Comparison of ENCODE assay signal across 24 cellular contexts in genomic region chr15:98843844-98844243, GRCh38.
DNase-seq lines count a peak whose midpoint lies in the region; ATAC-seq, FAIRE-seq and TF ChIP-seq lines count a peak whose summit lies in the region.
"Had no signal": no experiment of that assay in that cellular context is flagged by ENCODE, and none has a peak within 500 bp of the region (broad histone marks: within the 10 kb centered on the region; RNA-seq: fewer than 3 reads in every experiment).

No MANE protein-coding gene starts in this region.

- TF ChIP-seq CTCF in 22Rv1 (IDR thresholded peaks at IDR 0.05) = no peak
- TF ChIP-seq CTCF in astrocyte (IDR thresholded peaks at IDR 0.05; ENCODE audit: insufficient read depth, low read depth, low read length) = no peak
- TF ChIP-seq CTCF in mesothelial cell of epicardium (IDR thresholded peaks at IDR 0.05; ENCODE audit: unreplicated experiment) = no peak

- no peaks in the 10 kb centered on the region for H3K9me3 Mint-ChIP-seq in astrocyte (ENCODE audit: unreplicated experiment)
- no peaks in the 10 kb centered on the region for H3K9me3 Mint-ChIP-seq in mesothelial cell of epicardium
- H3K9me3 Mint-ChIP-seq: brain; natural killer cell treated with Interleukin-12 subunit alpha and Interleukin-12 subunit beta and Interleukin-15 and Interleukin-18, amount 100 ng/mL, for 72 hours had no signal

- H2AFZ ChIP-seq in astrocyte (ENCODE audit: low read depth, low read length) = no peak overlapping the region

- no peaks in the 10 kb centered on the region for H3K9me3 ChIP-seq in astrocyte (ENCODE audit: insufficient read depth, low read depth, low read length)
- H3K9me3 ChIP-seq: heart right ventricle, left lung, SJCRH30 had no signal

- H3K4me3 Mint-ChIP-seq in astrocyte (ENCODE audit: unreplicated experiment) = no peak overlapping the region
- no peak overlapping the region for H3K4me3 Mint-ChIP-seq in mesothelial cell of epicardium
- H3K4me3 Mint-ChIP-seq: activated CD8-positive, alpha-beta T cell treated with anti-CD3 and anti-CD28 coated beads, Interleukin-2, amount 10 ng/mL, durations not matched to agents 7 days and 5 days; brain; natural killer cell treated with Interleukin-12 subunit alpha and Interleukin-12 subunit beta and Interleukin-15 and Interleukin-18, amount 100 ng/mL, for 72 hours had no signal

- H3K27ac ChIP-seq in 22Rv1 (peak overlapping the region; percentile 69), astrocyte (ENCODE audit: low read depth, low read length) (no peak overlapping the region)
- H3K27ac ChIP-seq: heart right ventricle, SJCRH30 had no signal

- DNase-seq in DMS53 treated with DMSO at 0.1 percent for 48 hours (lab: John Stamatoyannopoulos, UW; ENCODE audit: unreplicated experiment) (peak; percentile 86), astrocyte (ENCODE audit: low read depth) (no peak), mesothelial cell of epicardium (ENCODE audit: low spot score in 2 of 2, unreplicated experiment in 2 of 2) (no peak), occipital lobe (lab: John Stamatoyannopoulos, UW) (no peak), SHP77 treated with DMSO at 0.1 percent for 48 hours (lab: John Stamatoyannopoulos, UW) (no peak)
- no peak for DNase-seq in stimulated activated CD4-positive, alpha-beta T cell treated with anti-CD3 and anti-CD28 coated beads, Interleukin-12 subunit alpha, Interleukin-12 subunit beta, amount 100 ng/mL, for 4 hours
- DNase-seq: ACHN; activated CD8-positive, alpha-beta T cell treated with anti-CD3 and anti-CD28 coated beads, Interleukin-2, amount 10 ng/mL, durations not matched to agents 7 days and 5 days; activated gamma-delta T cell; activated T-cell treated with anti-CD3 and anti-CD28 coated beads for 4 hours; EL; foreskin fibroblast; heart right ventricle; KBM-7; left lung; NCI-H1436; NCI-H524 treated with DMSO at 0.1 percent for 48 hours; posterior cingulate gyrus; SJCRH30; trophoblast cell had no signal

- no peak overlapping the region for H3K9ac ChIP-seq in astrocyte (ENCODE audit: low read length)

- no peak overlapping the region for H3K4me3 ChIP-seq in astrocyte (ENCODE audit: insufficient read depth, low read depth, low read length)
- H3K4me3 ChIP-seq: heart right ventricle, left lung, SJCRH30 had no signal

- H3K4me1 ChIP-seq in astrocyte (ENCODE audit: insufficient read depth, low read length) = peaks cover 4% of the 10 kb centered on the region

- H3K27ac Mint-ChIP-seq in astrocyte (ENCODE audit: unreplicated experiment) = peak overlapping the region; percentile 55
- H3K27ac Mint-ChIP-seq in mesothelial cell of epicardium = peak overlapping the region; percentile 55
- H3K27ac Mint-ChIP-seq: activated CD8-positive, alpha-beta T cell treated with anti-CD3 and anti-CD28 coated beads, Interleukin-2, amount 10 ng/mL, durations not matched to agents 7 days and 5 days; natural killer cell treated with Interleukin-12 subunit alpha and Interleukin-12 subunit beta and Interleukin-15 and Interleukin-18, amount 100 ng/mL, for 72 hours had no signal

- H3K27me3 Mint-ChIP-seq in astrocyte (ENCODE audit: low read depth, unreplicated experiment) (no peaks in the 10 kb centered on the region), mesothelial cell of epicardium (ENCODE audit: low read depth) (no peaks in the 10 kb centered on the region)
- H3K27me3 Mint-ChIP-seq: natural killer cell treated with Interleukin-12 subunit alpha and Interleukin-12 subunit beta and Interleukin-15 and Interleukin-18, amount 100 ng/mL, for 72 hours had no signal

- no peaks in the 10 kb centered on the region for H3K36me3 ChIP-seq in astrocyte (ENCODE audit: insufficient read depth, low read length)
- H3K36me3 ChIP-seq: heart right ventricle, left lung, SJCRH30 had no signal

- H3K36me3 Mint-ChIP-seq in astrocyte (ENCODE audit: low read depth, unreplicated experiment) = peaks cover 13% of the 10 kb centered on the region
- H3K36me3 Mint-ChIP-seq in mesothelial cell of epicardium = peaks cover 2% of the 10 kb centered on the region
- H3K36me3 Mint-ChIP-seq: natural killer cell treated with Interleukin-12 subunit alpha and Interleukin-12 subunit beta and Interleukin-15 and Interleukin-18, amount 100 ng/mL, for 72 hours had no signal

- ATAC-seq in HG03571 (IDR thresholded peaks at IDR 0.05; ENCODE audit: unreplicated experiment) = no peak
- ATAC-seq: activated CD8-positive, alpha-beta T cell treated with anti-CD3 and anti-CD28 coated beads, Interleukin-2, amount 10 ng/mL, durations not matched to agents 7 days and 5 days; heart right ventricle; left lung; natural killer cell treated with Interleukin-12 subunit alpha and Interleukin-12 subunit beta and Interleukin-15 and Interleukin-18, amount 100 ng/mL, for 72 hours had no signal

- H3K27me3 ChIP-seq in astrocyte (ENCODE audit: insufficient read depth, low read length) = no peaks in the 10 kb centered on the region
- H3K27me3 ChIP-seq: heart right ventricle, left lung, SJCRH30 had no signal

- FAIRE-seq in astrocyte (lab: Jason Lieb, UNC) = no peak

- H3K79me2 ChIP-seq in astrocyte (ENCODE audit: insufficient read depth, low read length) = peaks cover 95% of the 10 kb centered on the region

- peaks cover 97% of the 10 kb centered on the region for H4K20me1 ChIP-seq in astrocyte (ENCODE audit: insufficient read depth, low read length)

- no peak overlapping the region for H3K4me2 ChIP-seq in astrocyte (ENCODE audit: low read length)

- H3K4me1 Mint-ChIP-seq in astrocyte (ENCODE audit: low read depth, unreplicated experiment) (peaks cover 58% of the 10 kb centered on the region), mesothelial cell of epicardium (peaks cover 50% of the 10 kb centered on the region)
